ENCODE assay signal across 10 cellular contexts in genomic region chr10:97355571-97355975, GRCh38. TPM values are rescaled to one million over a fixed set of nuclear protein-coding genes. Genes with fewer than 3 reads are reported as not detected.
DNase-seq lines count a peak whose midpoint lies in the region; ATAC-seq, FAIRE-seq and TF ChIP-seq lines count a peak whose summit lies in the region.
"Had no signal": no experiment of that assay in that cellular context is flagged by ENCODE, and none has a peak within 500 bp of the region (broad histone marks: within the 10 kb centered on the region; RNA-seq: fewer than 3 reads in every experiment).

No MANE protein-coding gene starts in this region.

- H3K9me3 ChIP-seq in BLaER1 (no peaks in the 10 kb centered on the region), H1 (ENCODE audit: insufficient read depth in 2 of 2, low read depth in 1 of 2, low read length in 1 of 2) (no peaks in the 10 kb centered on the region)

- intact Hi-C loops in natural killer cell (cut with micrococcal nuclease), result no loop called here

- H3K36me3 ChIP-seq in BLaER1 (peaks cover 43% of the 10 kb centered on the region), H1 (ENCODE audit: control insufficient read depth in 2 of 4, insufficient read depth in 4 of 4, low read length in 3 of 4) (peaks cover 4 to 21% (median 17%) of the 10 kb centered on the region in 4 experiments; a peak in 7 of 8 replicates)

- ATAC-seq in natural killer cell (no peak), GM21360 (IDR thresholded peaks at IDR 0.05; ENCODE audit: unreplicated experiment) (no peak)
- ATAC-seq: Panc1 had no signal

- H3K9me3 Mint-ChIP-seq in natural killer cell, result no peaks in the 10 kb centered on the region

- no peak overlapping the region for H3K56ac ChIP-seq in H1 (replicated peaks; ENCODE audit: insufficient read length, low read depth, low read length)

- no peak overlapping the region for H3K4ac ChIP-seq in H1 (replicated peaks; ENCODE audit: insufficient read length, low read depth, low read length)

- no peak overlapping the region for H4K91ac ChIP-seq in H1 (replicated peaks; ENCODE audit: insufficient read length, low read length)

- H4K20me1 ChIP-seq in BLaER1 (no peaks in the 10 kb centered on the region), H1 (replicated peaks in 1 of 2; ENCODE audit: control insufficient read depth in 1 of 2, insufficient read depth in 2 of 2, low read length in 2 of 2) (peaks cover 0 to 3% of the 10 kb centered on the region in 2 experiments)

- H3K4me3 Mint-ChIP-seq in natural killer cell, result peak overlapping the region; percentile 64

- TF ChIP-seq POLR2A in NB4 (IDR thresholded peaks at IDR 0.05; ENCODE audit: extremely low read depth, insufficient read length) (no peak), H1 (IDR thresholded peaks at IDR 0.05; ENCODE audit: control extremely low read depth in 1 of 2, low read depth in 2 of 2, low read length in 2 of 2) (no peak)

- peaks cover 17% of the 10 kb centered on the region in 2 donors for H3K4me1 Mint-ChIP-seq in natural killer cell

- H3K4me2 ChIP-seq in BLaER1 (peak overlapping the region; percentile 71), H1 (ENCODE audit: insufficient read depth in 1 of 2, low read depth in 2 of 2, low read length in 2 of 2) (no peak overlapping the region)

- H3K36me3 Mint-ChIP-seq in natural killer cell, result no peaks in the 10 kb centered on the region

- POLR2A ChIA-PET in H1 (lab: Charles Lee; ENCODE audit: partially characterized antibody), result interaction anchor here (0.9 to 1.5 kb wide), 9 partner anchors 10 to 77 kb away, joined by 3 to 7 read pairs (median 4); partner anchors contain the start of genes FRAT1 and RRP12

- no peaks in the 10 kb centered on the region for H3K23me2 ChIP-seq in H1 (ENCODE audit: low read depth, low read length)

- TF ChIP-seq EP300 in H1 (IDR thresholded peaks at IDR 0.05; ENCODE audit: borderline replicate concordance in 1 of 2, low read depth in 2 of 2, low read length in 2 of 2), result no peak

- no peak overlapping the region for H3K14ac ChIP-seq in H1 (ENCODE audit: insufficient read length)

- WGBS in H1 (ENCODE audit: extremely low coverage in 1 of 2, insufficient coverage in 1 of 2, insufficient read length in 1 of 2, insufficient replicate concordance in 2 of 2, low coverage in 1 of 2, low lambda C conversion rate in 2 of 2, missing lambda C conversion rate in 1 of 2), 2 experiments, result 84% methylated on average over 5 of the region's 5 CpGs; no CpG with 5 or more reads in 1 of the 2 experiments

- no peak overlapping the region for H4K5ac ChIP-seq in H1 (ENCODE audit: insufficient read length, low read depth, low read length)

- peak overlapping the region; percentile 81 for H3K27ac ChIP-seq in BLaER1
- no peak overlapping the region for H3K27ac ChIP-seq in H1 (ENCODE audit: low read depth, low read length)

- H2BK15ac ChIP-seq in H1 (ENCODE audit: low read length), result no peak overlapping the region

- H2BK20ac ChIP-seq in H1 (ENCODE audit: low read length), result no peak overlapping the region

- H3K27me3 ChIP-seq in BLaER1 (no peaks in the 10 kb centered on the region), H1 (replicated peaks in 1 of 4; ENCODE audit: control insufficient read depth in 3 of 4, extremely low read depth in 1 of 4, insufficient read depth in 3 of 4, low read length in 3 of 4) (no peaks in the 10 kb centered on the region)

- CTCF ChIA-PET in H1 (lab: Charles Lee; ENCODE audit: partially characterized antibody), result interaction anchor here (0.8 to 7.2 kb wide), 24 partner anchors 9 to 283 kb away, joined by 3 to 45 read pairs (median 4); no protein-coding TSS in a partner anchor

- H3K4me1 ChIP-seq in BLaER1 (peaks cover 36% of the 10 kb centered on the region), H1 (replicated peaks in 1 of 4; ENCODE audit: control insufficient read depth in 3 of 4, insufficient read depth in 4 of 4, low read length in 3 of 4) (peaks cover 0 to 3% (median 1%) of the 10 kb centered on the region in 4 experiments; a peak in 3 of 7 replicates)

- H3K79me2 ChIP-seq in H1 (ENCODE audit: control insufficient read depth in 1 of 2, insufficient read depth in 2 of 2, low read length in 2 of 2), result no peaks in the 10 kb centered on the region

- peak; percentile 87 to 89 for TF ChIP-seq RAD21 in H1 (IDR thresholded peaks at IDR 0.05 in 1 of 2, conservative IDR thresholded peaks at IDR 0.05 in 1 of 2; ENCODE audit: low read depth in 2 of 2, low read length in 2 of 2)

- no peak overlapping the region; the same call in 1 of the 2 replicates for H3K18ac ChIP-seq in H1 (ENCODE audit: extremely low read depth, low read length)

- FAIRE-seq in H1 (lab: Jason Lieb, UNC), result peak; percentile 93
- FAIRE-seq: endometrium had no signal

- TF ChIP-seq CTCF in NB4 (IDR thresholded peaks at IDR 0.05; ENCODE audit: low read depth, low read length), result no peak
- TF ChIP-seq CTCF in H1 (IDR thresholded peaks at IDR 0.05; ENCODE audit: control extremely low read depth in 1 of 3, insufficient read depth in 1 of 3, low read depth in 1 of 3, low read length in 3 of 3), result peak; percentile 20 to 81 (median 80)
- TF ChIP-seq CTCF in natural killer cell (IDR thresholded peaks at IDR 0.05), result no peak

- H3K4me3 ChIP-seq in BLaER1 (no peak overlapping the region), NB4 (ENCODE audit: low read depth, low read length) (no peak overlapping the region), H1 (ENCODE audit: extremely low read depth in 1 of 4, insufficient read depth in 2 of 4, low read depth in 3 of 4, low read length in 4 of 4) (no peak overlapping the region)

- no peaks in the 10 kb centered on the region for H3K27me3 Mint-ChIP-seq in natural killer cell (ENCODE audit: low read depth in 2 of 2)

- H2BK5ac ChIP-seq in H1 (ENCODE audit: low read depth, low read length), result no peak overlapping the region

- no peak overlapping the region for H2BK12ac ChIP-seq in H1 (ENCODE audit: low read depth, low read length)

- no peak overlapping the region for H3K23ac ChIP-seq in H1 (ENCODE audit: insufficient read length)

- DNase-seq in NB4 (ENCODE audit: low read depth) (peak; percentile 26), H1 (ENCODE audit: low read depth in 1 of 2, low spot score in 2 of 2) (peak in 1 of 2 experiments; percentile 58), natural killer cell (no peak), NCI-H1048 (lab: John Stamatoyannopoulos, UW) (no peak), DMS53 (lab: John Stamatoyannopoulos, UW) (no peak), NCI-H2107 (lab: John Stamatoyannopoulos, UW) (no peak)

- H3K9ac ChIP-seq in BLaER1 (peak overlapping the region; percentile 54), H1 (replicated peaks in 1 of 4; ENCODE audit: extremely low read depth in 1 of 4, low read depth in 3 of 4, low read length in 3 of 4) (peak overlapping the region in 1 of 4 experiments; percentile 15; a peak in 1 of 7 replicates)

- H3K79me1 ChIP-seq in H1 (ENCODE audit: low read depth, low read length), result no peaks in the 10 kb centered on the region

- H3K27ac Mint-ChIP-seq in natural killer cell, result peak overlapping the region; percentile 82 to 89

- no peak overlapping the region for H2AFZ ChIP-seq in H1 (ENCODE audit: low read length)

- H2AK5ac ChIP-seq in H1 (ENCODE audit: low read depth, low read length), result no peak overlapping the region

- no peak overlapping the region for H2BK120ac ChIP-seq in H1 (replicated peaks; ENCODE audit: low read depth, low read length)

- H4K8ac ChIP-seq in H1 (ENCODE audit: extremely low read depth, insufficient read depth, low read length), result no peak overlapping the region

TF ChIP-seq in H1, 55 proteins besides CTCF, POLR2A, EP300 and RAD21:
- TF ChIP-seq SIN3A (conservative IDR thresholded peaks at IDR 0.05 in 1 of 2, IDR thresholded peaks at IDR 0.05 in 1 of 2; ENCODE audit: low read depth in 1 of 2, low read length in 2 of 2), result no peak
- TF ChIP-seq SRF (IDR thresholded peaks at IDR 0.05; ENCODE audit: low read depth, low read length), result peak; percentile 89
- TF ChIP-seq POLR2AphosphoS5 (IDR thresholded peaks at IDR 0.05; ENCODE audit: low read depth, low read length), result 0 out of 2 replicates have a peak, but pooled peaks have one; percentile 15

RNA-seq across cellular contexts. Expression of gene FRAT2, which starts 21.0 kb away (rescaled TPM):
- 83.0 and 87.7 TPM in 2 replicates for total RNA-seq in H1 (2021; fragmentation: NEBNext Ultra II Directional; extraction: Animal tissue kit (Norgen Biotek cat#: 25700))
- polyA plus RNA-seq in H1 (2011; rRNA removed), result 47.4 and 58.4 TPM in 2 replicates
- polyA plus RNA-seq in H1 (2011; cell fraction: cytosol; rRNA removed), result 54.6 TPM
- 29.8 TPM for polyA plus RNA-seq in H1 (2011; cell fraction: nucleus; rRNA removed)
- polyA plus RNA-seq in H1 (2012, experiment 1 of 2), result 50.6 to 52.8 TPM (median 51.5 TPM) in 4 replicates
- 75.4 TPM for polyA plus RNA-seq in H1 (2012, experiment 2 of 2)
- 43.8 TPM for polyA plus RNA-seq in H1 (2013, experiment 1 of 2)
- 43.0 TPM for polyA plus RNA-seq in H1 (2013, experiment 2 of 2)
- 18.1 and 25.2 TPM in 2 replicates for polyA minus RNA-seq in H1 (2011; rRNA and poly(A)+ RNA removed)
- polyA minus RNA-seq in H1 (2011; cell fraction: cytosol; rRNA and poly(A)+ RNA removed), result 32.4 TPM
- polyA minus RNA-seq in H1 (2011; cell fraction: nucleus; rRNA and poly(A)+ RNA removed), result 34.7 TPM
- 10 to 100 TPM; 18.7 to 23.4 (median 22.2) TPM for total RNA-seq in natural killer cell

RNA-seq across cellular contexts. Expression of gene FRAT1, which starts 36.5 kb away (rescaled TPM):
- total RNA-seq in H1 (2021; fragmentation: NEBNext Ultra II Directional; extraction: Animal tissue kit (Norgen Biotek cat#: 25700)), result 4.8 and 5.2 TPM in 2 replicates
- 1.9 and 3.4 TPM in 2 replicates for polyA plus RNA-seq in H1 (2011; rRNA removed)
- polyA plus RNA-seq in H1 (2011; cell fraction: cytosol; rRNA removed), result 2.9 TPM
- 3.3 TPM for polyA plus RNA-seq in H1 (2011; cell fraction: nucleus; rRNA removed)
- polyA plus RNA-seq in H1 (2012, experiment 1 of 2), result 1.8 to 5.4 TPM (median 3.5 TPM) in 4 replicates
- 3.3 TPM for polyA plus RNA-seq in H1 (2012, experiment 2 of 2)
- polyA plus RNA-seq in H1 (2013, experiment 1 of 2), result 1.7 TPM
- polyA plus RNA-seq in H1 (2013, experiment 2 of 2), result 1.7 TPM
- polyA minus RNA-seq in H1 (2011; rRNA and poly(A)+ RNA removed), result 1.3 and 2.4 TPM in 2 replicates
- 5.1 TPM for polyA minus RNA-seq in H1 (2011; cell fraction: cytosol; rRNA and poly(A)+ RNA removed)
- 7.8 TPM for polyA minus RNA-seq in H1 (2011; cell fraction: nucleus; rRNA and poly(A)+ RNA removed)
- total RNA-seq in natural killer cell, result 10 to 100 TPM; 26.0 to 45.0 (median 32.1) TPM

RNA-seq across cellular contexts. Expression of gene RRP12, which starts 45.6 kb away (rescaled TPM):
- total RNA-seq in H1 (2021; fragmentation: NEBNext Ultra II Directional; extraction: Animal tissue kit (Norgen Biotek cat#: 25700)), result 65.8 and 71.9 TPM in 2 replicates
- 21.0 and 33.1 TPM in 2 replicates for polyA plus RNA-seq in H1 (2011; rRNA removed)
- 19.2 TPM for polyA plus RNA-seq in H1 (2011; cell fraction: cytosol; rRNA removed)
- 65.3 TPM for polyA plus RNA-seq in H1 (2011; cell fraction: nucleus; rRNA removed)
- 41.5 to 54.2 TPM (median 45.9 TPM) in 4 replicates for polyA plus RNA-seq in H1 (2012, experiment 1 of 2)
- polyA plus RNA-seq in H1 (2012, experiment 2 of 2), result 55.6 TPM
- polyA plus RNA-seq in H1 (2013, experiment 1 of 2), result 24.6 TPM
- polyA plus RNA-seq in H1 (2013, experiment 2 of 2), result 20.7 TPM
- 43.0 and 55.3 TPM in 2 replicates for polyA minus RNA-seq in H1 (2011; rRNA and poly(A)+ RNA removed)
- polyA minus RNA-seq in H1 (2011; cell fraction: cytosol; rRNA and poly(A)+ RNA removed), result 28.2 TPM
- polyA minus RNA-seq in H1 (2011; cell fraction: nucleus; rRNA and poly(A)+ RNA removed), result 46.8 TPM
- 100 to 1,000 TPM in 1 of 3 donors, 10 to 100 TPM in 2; 60.1 to 234 (median 79.2) TPM for total RNA-seq in natural killer cell

Comparison
In these comparisons a context has a peak if more than half of its experiments do, and no peak if none do; other contexts are left out.
1. CTCF ChIP-seq: peak in H1 (3 of 3); none in NB4 (single experiment) and natural killer cell (single experiment).